15 cellular contexts compared by ENCODE assay signal in genomic region chr15:69531302-69532027, GRCh38.
DNase-seq lines count a peak whose midpoint lies in the region; TF ChIP-seq lines count a peak whose summit lies in the region.
"Had no signal": no experiment of that assay in that cellular context is flagged by ENCODE, and none has a peak within 500 bp of the region (broad histone marks: within the 10 kb centered on the region; RNA-seq: fewer than 3 reads in every experiment).

No MANE protein-coding gene starts in this region.

- H3K4me1 Mint-ChIP-seq in neural progenitor cell: peaks cover 55% of the 10 kb centered on the region
- no peaks in the 10 kb centered on the region for H3K4me1 Mint-ChIP-seq in activated naive CD8-positive, alpha-beta T cell treated with anti-CD3 and anti-CD28 coated beads for 36 hours

- H3K27me3 Mint-ChIP-seq in neural progenitor cell (ENCODE audit: insufficient read depth, low read depth): peaks cover 33% of the 10 kb centered on the region
- no peaks in the 10 kb centered on the region for H3K27me3 Mint-ChIP-seq in activated naive CD8-positive, alpha-beta T cell treated with anti-CD3 and anti-CD28 coated beads for 36 hours

- DNase-seq in D341Med (ENCODE audit: low spot score) (peak; percentile 58), NCI-H1092 treated with DMSO at 0.1 percent for 48 hours (lab: John Stamatoyannopoulos, UW) (peak; percentile 46), neural progenitor cell (ENCODE audit: low spot score) (peak; percentile 73), T-helper 2 cell (no peak), NCI-H2029 treated with DMSO at 0.1 percent for 48 hours (lab: John Stamatoyannopoulos, UW) (no peak), NAMALWA (ENCODE audit: low spot score) (no peak)
- no peak for DNase-seq in activated naive CD8-positive, alpha-beta T cell treated with anti-CD3 and anti-CD28 coated beads for 36 hours
- DNase-seq: activated CD4-positive, alpha-beta T cell treated with anti-CD3 and anti-CD28 coated beads, Interleukin-2, amount 50 U/mL, for 1 hour; activated T-cell treated with anti-CD3 and anti-CD28 coated beads, Interleukin-2, amount 50 U/mL, for 4 hours; colonic mucosa; NCI-H187 treated with DMSO at 0.1 percent for 48 hours; NK-92 treated with Interleukin-12 subunit alpha and Interleukin-12 subunit beta, amount 100 ng/mL, for 24 hours; SHP77 treated with DMSO at 0.1 percent for 48 hours had no signal

- H3K79me2 ChIP-seq in neural progenitor cell (ENCODE audit: low read depth): no peaks in the 10 kb centered on the region

- no peak overlapping the region for H3K9ac ChIP-seq in neural progenitor cell
- H3K9ac ChIP-seq: KMS-11 had no signal

- no peaks in the 10 kb centered on the region for H4K20me1 ChIP-seq in neural progenitor cell (ENCODE audit: low read depth)

- no peaks in the 10 kb centered on the region for H3K27me3 ChIP-seq in neural progenitor cell
- H3K27me3 ChIP-seq: colonic mucosa had no signal

- H3K27ac Mint-ChIP-seq in neural progenitor cell: no peak overlapping the region
- no peak overlapping the region for H3K27ac Mint-ChIP-seq in activated naive CD8-positive, alpha-beta T cell treated with anti-CD3 and anti-CD28 coated beads for 36 hours

- H3F3A ChIP-seq in neural progenitor cell (ENCODE audit: low read depth): peaks cover 70% of the 10 kb centered on the region

- H3K27ac ChIP-seq in cingulate gyrus (ENCODE audit: low read depth, low read length) (peak overlapping the region; percentile 47), neural progenitor cell (peak overlapping the region; percentile 79)
- H3K27ac ChIP-seq: colonic mucosa, KMS-11 had no signal

- H3K9me3 ChIP-seq in neural progenitor cell (ENCODE audit: low read depth): no peaks in the 10 kb centered on the region
- H3K9me3 ChIP-seq: colonic mucosa had no signal

- TF ChIP-seq CTCF in neural progenitor cell (IDR thresholded peaks at IDR 0.05): no peak

- H3K4me3 ChIP-seq in neural progenitor cell: no peak overlapping the region
- H3K4me3 ChIP-seq: colonic mucosa had no signal

- H3K36me3 ChIP-seq in neural progenitor cell: no peaks in the 10 kb centered on the region
- H3K36me3 ChIP-seq: colonic mucosa had no signal

- no peaks in the 10 kb centered on the region for H3K9me3 Mint-ChIP-seq in neural progenitor cell
- no peaks in the 10 kb centered on the region for H3K9me3 Mint-ChIP-seq in activated naive CD8-positive, alpha-beta T cell treated with anti-CD3 and anti-CD28 coated beads for 36 hours
- H3K9me3 Mint-ChIP-seq: activated T-cell treated with anti-CD3 and anti-CD28 coated beads, Interleukin-2, amount 50 U/mL, for 4 hours had no signal

- peaks cover 69% of the 10 kb centered on the region for H3K4me1 ChIP-seq in neural progenitor cell
- H3K4me1 ChIP-seq: colonic mucosa had no signal

- H2AFZ ChIP-seq in neural progenitor cell (replicated peaks): no peak overlapping the region

- H3K4me2 ChIP-seq in neural progenitor cell: peak overlapping the region; percentile 57
- H3K4me2 ChIP-seq: KMS-11 had no signal

- no peaks in the 10 kb centered on the region for H3K36me3 Mint-ChIP-seq in neural progenitor cell
- H3K36me3 Mint-ChIP-seq in activated naive CD8-positive, alpha-beta T cell treated with anti-CD3 and anti-CD28 coated beads for 36 hours: no peaks in the 10 kb centered on the region

- peak overlapping the region; percentile 46 for H3K4me3 Mint-ChIP-seq in neural progenitor cell
- H3K4me3 Mint-ChIP-seq in activated naive CD8-positive, alpha-beta T cell treated with anti-CD3 and anti-CD28 coated beads for 36 hours: no peak overlapping the region
- H3K4me3 Mint-ChIP-seq: activated T-cell treated with anti-CD3 and anti-CD28 coated beads, Interleukin-2, amount 50 U/mL, for 4 hours had no signal

Comparison
In these comparisons a context has a peak if more than half of its experiments do, and no peak if none do; other contexts are left out.
1. DNase-seq: peak in D341Med (single experiment), NCI-H1092 treated with DMSO at 0.1 percent for 48 hours (single experiment) and neural progenitor cell (single experiment); none in T-helper 2 cell (0 of 5), activated naive CD8-positive, alpha-beta T cell treated with anti-CD3 and anti-CD28 coated beads for 36 hours (single experiment), NCI-H2029 treated with DMSO at 0.1 percent for 48 hours (single experiment) and NAMALWA (single experiment).